13 cellular contexts compared by ENCODE assay signal in genomic region chr12:87439990-87440827, GRCh38.
DNase-seq lines count a peak whose midpoint lies in the region; ATAC-seq and TF ChIP-seq lines count a peak whose summit lies in the region.
"Had no signal": no experiment of that assay in that cellular context is flagged by ENCODE, and none has a peak within 500 bp of the region (broad histone marks: within the 10 kb centered on the region; RNA-seq: fewer than 3 reads in every experiment).

No MANE protein-coding gene starts in this region.

- H2BK5ac ChIP-seq in IMR-90 (ENCODE audit: low read depth, low read length, poor library complexity, severe bottlenecking), result peak overlapping the region; percentile 21

- in situ Hi-C loops in IMR-90 (cut with MboI; ENCODE audit: low sequenced_read_pairs), result no loop called here
- in situ Hi-C loops in G401 (cut with HindIII; ENCODE audit: low sequenced_read_pairs), result no loop called here

- H3K4me3 ChIP-seq in ACC112 (ENCODE audit: low read depth, low read length), result no peak overlapping the region
- no peak overlapping the region for H3K4me3 ChIP-seq in IMR-90 (ENCODE audit: insufficient read depth, low read depth, low read length)
- H3K4me3 ChIP-seq in breast epithelium, result no peak overlapping the region
- no peak overlapping the region for H3K4me3 ChIP-seq in left lung
- H3K4me3 ChIP-seq: ascending aorta; BLaER1 treated with 17β-estradiol and CSF1 and Interleukin-3, amounts not matched to agents 10 nM and 100 nM had no signal

- H3K14ac ChIP-seq in IMR-90 (replicated peaks; ENCODE audit: low read depth, low read length), result no peak overlapping the region

- H2BK20ac ChIP-seq in IMR-90 (ENCODE audit: low read depth, low read length), result peak overlapping the region; percentile 2; the same call in 1 of the 2 replicates

- no peaks in the 10 kb centered on the region for H3K79me1 ChIP-seq in IMR-90 (ENCODE audit: low read depth in 1 of 2, low read length in 2 of 2)

- TF ChIP-seq POLR2A in IMR-90 (IDR thresholded peaks at IDR 0.05; ENCODE audit: low read depth, low read length), result no peak
- TF ChIP-seq POLR2A in breast epithelium (IDR thresholded peaks at IDR 0.05), result no peak

- H2AK9ac ChIP-seq in IMR-90 (replicated peaks; ENCODE audit: low read depth, low read length, poor library complexity), result no peak overlapping the region

- TF ChIP-seq CTCF in IMR-90 (conservative IDR thresholded peaks at IDR 0.05; ENCODE audit: low read depth, low read length) (no peak), breast epithelium (IDR thresholded peaks at IDR 0.05) (no peak), left lung (IDR thresholded peaks at IDR 0.05) (no peak)

- TF ChIP-seq RAD21 in IMR-90 (IDR thresholded peaks at IDR 0.05; ENCODE audit: low read length), result no peak

- H4K20me1 ChIP-seq in IMR-90 (ENCODE audit: insufficient read depth, low read length), result no peaks in the 10 kb centered on the region
- H4K20me1 ChIP-seq: BLaER1 treated with 17β-estradiol and CSF1 and Interleukin-3, amounts not matched to agents 10 nM and 100 nM had no signal

- H4K8ac ChIP-seq in IMR-90 (ENCODE audit: low read depth in 2 of 2, low read length in 2 of 2), result no peak overlapping the region

- H2AFZ ChIP-seq in ACC112 (ENCODE audit: low read length, unreplicated experiment), result peak overlapping the region; percentile 10
- H2AFZ ChIP-seq in IMR-90 (replicated peaks; ENCODE audit: low read length, poor library complexity), result no peak overlapping the region

- no peak overlapping the region for H3K56ac ChIP-seq in IMR-90 (ENCODE audit: extremely low read depth, insufficient read depth, low read length)

- DNase-seq in IMR-90 (peak; percentile 93), breast epithelium (ENCODE audit: low spot score in 2 of 2) (peak in 1 of 2 donors; percentile 58), left lung (no peak), G401 (ENCODE audit: low spot score) (no peak)
- DNase-seq in activated CD4-positive, alpha-beta T cell treated with anti-CD3 and anti-CD28 coated beads for 48 hours, result no peak
- DNase-seq: activated CD4-positive, CD25-positive, alpha-beta regulatory T cell; left cardiac atrium; NCI-H2171 had no signal

- peak overlapping the region; percentile 27; the same call in 1 of the 2 replicates for H4K5ac ChIP-seq in IMR-90 (ENCODE audit: low read depth, low read length)

- H2AK5ac ChIP-seq in IMR-90 (ENCODE audit: low read depth, low read length), result no peak overlapping the region

- H3K27me3 ChIP-seq in ACC112 (ENCODE audit: insufficient read depth, low read length) (no peaks in the 10 kb centered on the region), IMR-90 (ENCODE audit: control insufficient read depth, insufficient read depth, low read length) (no peaks in the 10 kb centered on the region), breast epithelium (no peaks in the 10 kb centered on the region), left lung (no peaks in the 10 kb centered on the region)
- H3K27me3 ChIP-seq: ascending aorta; BLaER1 treated with 17β-estradiol and CSF1 and Interleukin-3, amounts not matched to agents 10 nM and 100 nM had no signal

- peak overlapping the region; percentile 23; the same call in 1 of the 3 replicates for H2BK15ac ChIP-seq in IMR-90 (ENCODE audit: low read depth, low read length)

- no peaks in the 10 kb centered on the region for H3K9me3 ChIP-seq in IMR-90 (ENCODE audit: control insufficient read depth, insufficient read depth, low read length)
- no peaks in the 10 kb centered on the region for H3K9me3 ChIP-seq in breast epithelium
- no peaks in the 10 kb centered on the region for H3K9me3 ChIP-seq in left lung
- H3K9me3 ChIP-seq: ascending aorta; BLaER1 treated with 17β-estradiol and CSF1 and Interleukin-3, amounts not matched to agents 10 nM and 100 nM had no signal

- H3K18ac ChIP-seq in IMR-90 (ENCODE audit: low read depth, low read length), result peak overlapping the region; percentile 38; the same call in 1 of the 2 replicates

- no CpG with 5 or more reads among the region's 2 CpGs for WGBS in IMR-90 (ENCODE audit: extremely low coverage in 2 of 2, insufficient read length in 1 of 2), 2 experiments

- H3K4me2 ChIP-seq in IMR-90 (ENCODE audit: low read depth, low read length), result no peak overlapping the region

- CTCF ChIA-PET in IMR-90 (lab: Yijun Ruan, JAX), result interaction anchor here (0.9 kb wide), 1 partner anchor 69 kb away, joined by 3 read pairs; no protein-coding TSS in a partner anchor

- H3K27ac ChIP-seq in ACC112 (ENCODE audit: low read depth, low read length) (peak overlapping the region; percentile 76), IMR-90 (ENCODE audit: insufficient read depth, low read length) (no peak overlapping the region; the same call in 1 of the 2 replicates), breast epithelium (peak overlapping the region; percentile 57 to 74), left lung (peak overlapping the region in 1 of 2 donors; percentile 7)

- H3K36me3 ChIP-seq in ACC112 (ENCODE audit: insufficient read depth, low read length) (no peaks in the 10 kb centered on the region), IMR-90 (ENCODE audit: control insufficient read depth, insufficient read depth, low read length) (no peaks in the 10 kb centered on the region), breast epithelium (no peaks in the 10 kb centered on the region), left lung (no peaks in the 10 kb centered on the region)
- H3K36me3 ChIP-seq: ascending aorta; BLaER1 treated with 17β-estradiol and CSF1 and Interleukin-3, amounts not matched to agents 10 nM and 100 nM had no signal

- H3K9ac ChIP-seq in IMR-90 (ENCODE audit: low read depth, low read length), result no peak overlapping the region
- H3K9ac ChIP-seq: BLaER1 treated with 17β-estradiol and CSF1 and Interleukin-3, amounts not matched to agents 10 nM and 100 nM had no signal

- POLR2A ChIA-PET in IMR-90 (lab: Charles Lee; ENCODE audit: unreplicated experiment), result no interaction called here

- H2BK120ac ChIP-seq in IMR-90 (ENCODE audit: low read depth, low read length), result no peak overlapping the region

- BruUV-seq in IMR-90 (replicated peaks; lab: Mats Ljungman, UMichigan), result no TSS peak

- intact Hi-C loops in IMR-90 (cut with micrococcal nuclease), result no loop called here
- intact Hi-C loops in breast epithelium (cut with DNase I; ENCODE audit: low total_unique reads), result no loop called here
- intact Hi-C loops in left lung (cut with DNase I), result no loop called here

- no peaks in the 10 kb centered on the region for H3K79me2 ChIP-seq in ACC112 (ENCODE audit: control insufficient read depth, insufficient read depth, low read length, unreplicated experiment)

- H3K4me1 ChIP-seq in ACC112 (ENCODE audit: control insufficient read depth, insufficient read depth, low read length, unreplicated experiment) (peaks cover 20% of the 10 kb centered on the region), IMR-90 (ENCODE audit: control insufficient read depth, insufficient read depth, low read length) (peaks cover 2% of the 10 kb centered on the region; the same call in 1 of the 2 replicates), breast epithelium (no peaks in the 10 kb centered on the region), left lung (no peaks in the 10 kb centered on the region)
- H3K4me1 ChIP-seq: ascending aorta had no signal

- H3K9me1 ChIP-seq in IMR-90 (ENCODE audit: insufficient read depth, low read length), result no peaks in the 10 kb centered on the region

- ATAC-seq in IMR-90 (ENCODE audit: low read depth) (peak; percentile 97), left lung (peak; percentile 80), GM21717 (IDR thresholded peaks at IDR 0.05; ENCODE audit: unreplicated experiment) (no peak), HG02981 (IDR thresholded peaks at IDR 0.05; ENCODE audit: unreplicated experiment) (no peak)

- no peak overlapping the region for H3K4ac ChIP-seq in IMR-90 (ENCODE audit: low read depth, low read length)

- H4K91ac ChIP-seq in IMR-90 (ENCODE audit: insufficient read depth, low read depth, low read length), result no peak overlapping the region

- dilution Hi-C loops in IMR-90 (cut with HindIII; ENCODE audit: low sequenced_read_pairs, unreplicated experiment), result no loop called here

- H3K23ac ChIP-seq in IMR-90 (ENCODE audit: low read depth, low read length), result no peak overlapping the region

TF ChIP-seq in IMR-90, 13 proteins besides CTCF, POLR2A, EP300 and RAD21:
- TF ChIP-seq CHD1 (IDR thresholded peaks at IDR 0.05; ENCODE audit: low read depth, low read length), result no peak
- peak; percentile 88 for TF ChIP-seq FOS (IDR thresholded peaks at IDR 0.05; ENCODE audit: low read depth, low read length)
- TF ChIP-seq MAFK (IDR thresholded peaks at IDR 0.05; ENCODE audit: low read depth, low read length), result peak; percentile 85
- TF ChIP-seq MAZ (IDR thresholded peaks at IDR 0.05; ENCODE audit: borderline replicate concordance, low read depth, low read length), result no peak
- TF ChIP-seq NFE2L2 (IDR thresholded peaks at IDR 0.05; ENCODE audit: low read depth, low read length), result peak; percentile 78
- no peak for TF ChIP-seq RCOR1 (IDR thresholded peaks at IDR 0.05; ENCODE audit: insufficient replicate concordance, low read length)
- no peak for TF ChIP-seq BHLHE40 (IDR thresholded peaks at IDR 0.05; ENCODE audit: low read depth, low read length)
- peak; percentile 92 for TF ChIP-seq CEBPB (IDR thresholded peaks at IDR 0.05; ENCODE audit: low read depth, low read length)
- no peak for TF ChIP-seq SMC3 (IDR thresholded peaks at IDR 0.05; ENCODE audit: low read depth, low read length)
- TF ChIP-seq RFX5 (IDR thresholded peaks at IDR 0.05; ENCODE audit: low read depth, low read length), result no peak
TF ChIP-seq in IMR-90: peak in this region for 4.

Comparison
In these comparisons a context has a peak if more than half of its experiments do, and no peak if none do; other contexts are left out.
1. ATAC-seq: peak in IMR-90 (single experiment) and left lung (single experiment); none in GM21717 (single experiment) and HG02981 (single experiment).